In genomic region chr2:71897145-71897495, GRCh38 we compare ENCODE assay signal across 28 cellular contexts.
DNase-seq lines count a peak whose midpoint lies in the region; ATAC-seq and TF ChIP-seq lines count a peak whose summit lies in the region.
"Had no signal": no experiment of that assay in that cellular context is flagged by ENCODE, and none has a peak within 500 bp of the region (broad histone marks: within the 10 kb centered on the region; RNA-seq: fewer than 3 reads in every experiment).

No MANE protein-coding gene starts in this region.

- TF ChIP-seq POLR2A in spleen (IDR thresholded peaks at IDR 0.05): no peak

- DNase-seq in H7 (peak; percentile 23), ecto neural progenitor cell (ENCODE audit: low spot score) (peak; percentile 35), right atrium auricular region (ENCODE audit: low spot score) (peak; percentile 49), spleen (peak; percentile 87), NCI-H2029 treated with DMSO at 0.1 percent for 48 hours (lab: John Stamatoyannopoulos, UW) (no peak)
- no peak for DNase-seq in activated CD4-positive, alpha-beta T cell treated with anti-CD3 and anti-CD28 coated beads for 4 hours
- DNase-seq: activated CD4-positive, alpha-beta T cell treated with anti-CD3 and anti-CD28 coated beads for 1 hour; activated CD8-positive, alpha-beta T cell treated with anti-CD3 and anti-CD28 coated beads, Interleukin-2, amount 10 ng/mL, durations not matched to agents 7 days and 5 days; activated gamma-delta T cell; activated T-cell treated with anti-CD3 and anti-CD28 coated beads, Interleukin-2, amount 50 U/mL, for 24 hours; effector memory CD4-positive, alpha-beta T cell; erythroblast; H9; KG1; kidney glomerular epithelial cell; mesenchymal stem cell; NCI-H2081 treated with DMSO at 0.1 percent for 48 hours; NCI-H82; posterior cingulate gyrus; stimulated activated CD4-positive, alpha-beta T cell treated with anti-CD3 and anti-CD28 coated beads, Interleukin-15, amount 100 ng/mL, for 24 hours; stimulated activated naive CD4-positive, alpha-beta T cell; uterus had no signal

- H3K36me3 ChIP-seq in H7 (replicated peaks; ENCODE audit: control insufficient read depth, insufficient read depth, low read length): no peaks in the 10 kb centered on the region
- H3K36me3 ChIP-seq in right atrium auricular region: no peaks in the 10 kb centered on the region
- no peaks in the 10 kb centered on the region for H3K36me3 ChIP-seq in spleen
- H3K36me3 ChIP-seq: neural progenitor cell, suprapubic skin, uterus had no signal

- H3K4me1 ChIP-seq in right atrium auricular region (no peaks in the 10 kb centered on the region), spleen (peaks cover 0 to 39% (median 4%) of the 10 kb centered on the region in 6 donors)
- H3K4me1 ChIP-seq: neural progenitor cell, suprapubic skin, uterus had no signal

- 54 to 80% (median 66%) methylated on average over 1 to 6 of the region's 6 CpGs for WGBS in spleen, 5 donors

- no peak overlapping the region for H3K27ac ChIP-seq in right atrium auricular region
- H3K27ac ChIP-seq in spleen: peak overlapping the region in 1 of 8 donors; percentile 35
- H3K27ac ChIP-seq: neural progenitor cell, SK-N-MC, suprapubic skin, uterus had no signal

- H3K27me3 ChIP-seq in H7 (ENCODE audit: control insufficient read depth, insufficient read depth, low read length) (no peaks in the 10 kb centered on the region), right atrium auricular region (no peaks in the 10 kb centered on the region), spleen (replicated peaks in 1 of 7) (peaks cover 0 to 4% (median 0%) of the 10 kb centered on the region in 7 donors)
- H3K27me3 ChIP-seq: neural progenitor cell, uterus had no signal

- no peak for ATAC-seq in GM18858 (IDR thresholded peaks at IDR 0.05; ENCODE audit: unreplicated experiment)
- ATAC-seq in GM21786 (IDR thresholded peaks at IDR 0.05; ENCODE audit: unreplicated experiment): no peak
- ATAC-seq: activated CD8-positive, alpha-beta T cell treated with anti-CD3 and anti-CD28 coated beads, Interleukin-2, amount 10 ng/mL, durations not matched to agents 7 days and 5 days; GM12878 had no signal

- intact Hi-C loops in spleen (cut with DNase I; ENCODE audit: low total_unique reads): no loop called here

- H3K4me3 ChIP-seq in H7 (ENCODE audit: insufficient read depth, low read depth, low read length): no peak overlapping the region
- H3K4me3 ChIP-seq in right atrium auricular region: no peak overlapping the region
- H3K4me3 ChIP-seq in spleen: no peak overlapping the region
- H3K4me3 ChIP-seq: GM12878, neural progenitor cell, SK-N-MC, suprapubic skin, uterus had no signal

- TF ChIP-seq CTCF in right atrium auricular region (IDR thresholded peaks at IDR 0.05): no peak
- TF ChIP-seq CTCF in spleen (IDR thresholded peaks at IDR 0.05 in 8 of 11, conservative IDR thresholded peaks at IDR 0.05 in 3 of 11): no peak

- H3K9me3 ChIP-seq in right atrium auricular region: no peaks in the 10 kb centered on the region
- H3K9me3 ChIP-seq in spleen: no peaks in the 10 kb centered on the region
- H3K9me3 ChIP-seq: suprapubic skin, uterus had no signal

Comparison
In these comparisons a context has a peak if more than half of its experiments do, and no peak if none do; other contexts are left out.
1. DNase-seq: peak in H7 (single experiment), ecto neural progenitor cell (single experiment), right atrium auricular region (single experiment) and spleen (single experiment); none in NCI-H2029 treated with DMSO at 0.1 percent for 48 hours (single experiment) and activated CD4-positive, alpha-beta T cell treated with anti-CD3 and anti-CD28 coated beads for 4 hours (0 of 2).